ENCODE assay signal across 1 cellular context in genomic region chr1:229600229-229600628, GRCh38.
TF ChIP-seq lines count a peak whose summit lies in the region.

No MANE protein-coding gene starts in this region.

TF ChIP-seq in GM23338, 12 proteins besides CTCF, POLR2A, EP300 and RAD21 (continued from another document):
- TF ChIP-seq REST (IDR thresholded peaks at IDR 0.05; ENCODE audit: unreplicated experiment) (no peak), POLR2AphosphoS5 (IDR thresholded peaks at IDR 0.05; ENCODE audit: low read depth) (no peak), JUNB (IDR thresholded peaks at IDR 0.05; ENCODE audit: unreplicated experiment) (no peak), EZH2phosphoT487 (IDR thresholded peaks at IDR 0.05; ENCODE audit: unreplicated experiment) (no peak)
- TF ChIP-seq, protein P1, sequence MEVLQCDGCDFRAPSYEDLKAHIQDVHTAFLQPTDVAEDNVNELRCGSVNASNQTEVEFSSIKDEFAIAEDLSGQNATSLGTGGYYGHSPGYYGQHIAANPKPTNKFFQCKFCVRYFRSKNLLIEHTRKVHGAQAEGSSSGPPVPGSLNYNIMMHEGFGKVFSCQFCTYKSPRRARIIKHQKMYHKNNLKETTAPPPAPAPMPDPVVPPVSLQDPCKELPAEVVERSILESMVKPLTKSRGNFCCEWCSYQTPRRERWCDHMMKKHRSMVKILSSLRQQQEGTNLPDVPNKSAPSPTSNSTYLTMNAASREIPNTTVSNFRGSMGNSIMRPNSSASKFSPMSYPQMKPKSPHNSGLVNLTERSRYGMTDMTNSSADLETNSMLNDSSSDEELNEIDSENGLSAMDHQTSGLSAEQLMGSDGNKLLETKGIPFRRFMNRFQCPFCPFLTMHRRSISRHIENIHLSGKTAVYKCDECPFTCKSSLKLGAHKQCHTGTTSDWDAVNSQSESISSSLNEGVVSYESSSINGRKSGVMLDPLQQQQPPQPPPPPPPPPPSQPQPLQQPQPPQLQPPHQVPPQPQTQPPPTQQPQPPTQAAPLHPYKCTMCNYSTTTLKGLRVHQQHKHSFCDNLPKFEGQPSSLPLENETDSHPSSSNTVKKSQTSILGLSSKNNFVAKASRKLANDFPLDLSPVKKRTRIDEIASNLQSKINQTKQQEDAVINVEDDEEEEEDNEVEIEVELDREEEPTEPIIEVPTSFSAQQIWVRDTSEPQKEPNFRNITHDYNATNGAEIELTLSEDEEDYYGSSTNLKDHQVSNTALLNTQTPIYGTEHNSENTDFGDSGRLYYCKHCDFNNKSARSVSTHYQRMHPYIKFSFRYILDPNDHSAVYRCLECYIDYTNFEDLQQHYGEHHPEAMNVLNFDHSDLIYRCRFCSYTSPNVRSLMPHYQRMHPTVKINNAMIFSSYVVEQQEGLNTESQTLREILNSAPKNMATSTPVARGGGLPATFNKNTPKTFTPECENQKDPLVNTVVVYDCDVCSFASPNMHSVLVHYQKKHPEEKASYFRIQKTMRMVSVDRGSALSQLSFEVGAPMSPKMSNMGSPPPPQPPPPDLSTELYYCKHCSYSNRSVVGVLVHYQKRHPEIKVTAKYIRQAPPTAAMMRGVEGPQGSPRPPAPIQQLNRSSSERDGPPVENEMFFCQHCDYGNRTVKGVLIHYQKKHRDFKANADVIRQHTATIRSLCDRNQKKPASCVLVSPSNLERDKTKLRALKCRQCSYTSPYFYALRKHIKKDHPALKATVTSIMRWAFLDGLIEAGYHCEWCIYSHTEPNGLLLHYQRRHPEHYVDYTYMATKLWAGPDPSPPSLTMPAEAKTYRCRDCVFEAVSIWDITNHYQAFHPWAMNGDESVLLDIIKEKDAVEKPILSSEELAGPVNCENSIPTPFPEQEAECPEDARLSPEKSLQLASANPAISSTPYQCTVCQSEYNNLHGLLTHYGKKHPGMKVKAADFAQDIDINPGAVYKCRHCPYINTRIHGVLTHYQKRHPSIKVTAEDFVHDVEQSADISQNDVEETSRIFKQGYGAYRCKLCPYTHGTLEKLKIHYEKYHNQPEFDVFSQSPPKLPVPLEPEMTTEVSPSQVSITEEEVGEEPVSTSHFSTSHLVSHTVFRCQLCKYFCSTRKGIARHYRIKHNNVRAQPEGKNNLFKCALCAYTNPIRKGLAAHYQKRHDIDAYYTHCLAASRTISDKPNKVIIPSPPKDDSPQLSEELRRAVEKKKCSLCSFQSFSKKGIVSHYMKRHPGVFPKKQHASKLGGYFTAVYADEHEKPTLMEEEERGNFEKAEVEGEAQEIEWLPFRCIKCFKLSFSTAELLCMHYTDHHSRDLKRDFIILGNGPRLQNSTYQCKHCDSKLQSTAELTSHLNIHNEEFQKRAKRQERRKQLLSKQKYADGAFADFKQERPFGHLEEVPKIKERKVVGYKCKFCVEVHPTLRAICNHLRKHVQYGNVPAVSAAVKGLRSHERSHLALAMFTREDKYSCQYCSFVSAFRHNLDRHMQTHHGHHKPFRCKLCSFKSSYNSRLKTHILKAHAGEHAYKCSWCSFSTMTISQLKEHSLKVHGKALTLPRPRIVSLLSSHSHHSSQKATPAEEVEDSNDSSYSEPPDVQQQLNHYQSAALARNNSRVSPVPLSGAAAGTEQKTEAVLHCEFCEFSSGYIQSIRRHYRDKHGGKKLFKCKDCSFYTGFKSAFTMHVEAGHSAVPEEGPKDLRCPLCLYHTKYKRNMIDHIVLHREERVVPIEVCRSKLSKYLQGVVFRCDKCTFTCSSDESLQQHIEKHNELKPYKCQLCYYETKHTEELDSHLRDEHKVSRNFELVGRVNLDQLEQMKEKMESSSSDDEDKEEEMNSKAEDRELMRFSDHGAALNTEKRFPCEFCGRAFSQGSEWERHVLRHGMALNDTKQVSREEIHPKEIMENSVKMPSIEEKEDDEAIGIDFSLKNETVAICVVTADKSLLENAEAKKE (CRISPR knock-in tag; IDR thresholded peaks at IDR 0.05): no peak
